28 cellular contexts compared by ENCODE assay signal in genomic region chr16:88357306-88358032, GRCh38. TPM values are rescaled to one million over a fixed set of nuclear protein-coding genes. Genes with fewer than 3 reads are reported as not detected.
DNase-seq lines count a peak whose midpoint lies in the region; ATAC-seq and TF ChIP-seq lines count a peak whose summit lies in the region.
"Had no signal": no experiment of that assay in that cellular context is flagged by ENCODE, and none has a peak within 500 bp of the region (broad histone marks: within the 10 kb centered on the region; RNA-seq: fewer than 3 reads in every experiment).

No MANE protein-coding gene starts in this region.

- peak; percentile 95 for DNase-seq in BJ (ENCODE audit: low read depth)
- peak; percentile 52 for DNase-seq in ELR (ENCODE audit: low read depth)
- peak; percentile 64 for DNase-seq in epidermal melanocyte (ENCODE audit: insufficient read length, low spot score)
- DNase-seq in posterior vena cava (ENCODE audit: low spot score), result peak; percentile 63
- no peak for DNase-seq in A673 (ENCODE audit: low spot score)
- DNase-seq: activated T-cell treated with anti-CD3 and anti-CD28 coated beads, Interleukin-2, amount 50 U/mL, for 4 hours; adrenal gland; CD8-positive, alpha-beta T cell; effector memory CD8-positive, alpha-beta T cell; H9; hypothalamus; NCI-H1048; NCI-H1694 treated with DMSO at 0.1 percent for 48 hours; NCI-H524 treated with DMSO at 0.1 percent for 48 hours; NK-92 treated with Interleukin-12 subunit alpha and Interleukin-12 subunit beta, amount 100 ng/mL, for 24 hours; T-helper 17 cell; uterus had no signal

- no TSS peak for BruUV-seq in A673 (replicated peaks; lab: Mats Ljungman, UMichigan)

- CTCF ChIA-PET in BJ (lab: Yijun Ruan, JAX) (interaction anchor here (1.1 kb wide), 1 partner anchor 295 kb away, joined by 4 read pairs; no protein-coding TSS in a partner anchor), A673 (lab: Charles Lee) (no interaction called here)

- H3K4me1 ChIP-seq in A673 (ENCODE audit: insufficient read depth, low read length, poor library complexity, severe bottlenecking), result no peaks in the 10 kb centered on the region
- H3K4me1 ChIP-seq: adrenal gland, breast epithelium, neural progenitor cell, prostate gland, uterus had no signal

- H3K27ac ChIP-seq in A673 (ENCODE audit: low read depth, low read length, poor library complexity, severe bottlenecking), result no peak overlapping the region
- H3K27ac ChIP-seq: adrenal gland, breast epithelium, coronary artery, HL-60, neural progenitor cell, prostate gland, uterus had no signal

- no peaks in the 10 kb centered on the region for H3K9me3 ChIP-seq in A673 (ENCODE audit: low read depth, low read length, poor library complexity, severe bottlenecking)
- H3K9me3 ChIP-seq: adrenal gland, breast epithelium, prostate gland, uterus had no signal

- H3K4me3 ChIP-seq in BJ (ENCODE audit: low read depth, low read length) (no peak overlapping the region), A673 (ENCODE audit: low read depth, low read length, poor library complexity, severe bottlenecking) (no peak overlapping the region)
- H3K4me3 ChIP-seq: adrenal gland, breast epithelium, coronary artery, neural progenitor cell, prostate gland, smooth muscle cell, uterus had no signal

- POLR2A ChIA-PET in BJ (lab: Charles Lee), result no interaction called here
- POLR2A ChIA-PET in A673 (lab: Charles Lee; ENCODE audit: low non-redundant PET), result no interaction called here

- intact Hi-C loops in posterior vena cava (cut with DNase I), result no loop called here
- intact Hi-C loops in A673 (cut with micrococcal nuclease; ENCODE audit: unreplicated experiment), result no loop called here

- H3K27me3 ChIP-seq in BJ (ENCODE audit: control insufficient read depth, insufficient read depth, low read length) (no peaks in the 10 kb centered on the region), A673 (replicated peaks; ENCODE audit: insufficient read depth, low read depth, low read length, poor library complexity) (peaks cover 26% of the 10 kb centered on the region)
- H3K27me3 ChIP-seq: adrenal gland, breast epithelium, neural progenitor cell, uterus had no signal

- TF ChIP-seq CTCF in BJ (IDR thresholded peaks at IDR 0.05; ENCODE audit: insufficient read depth, low read depth, low read length) (no peak), A673 (conservative IDR thresholded peaks at IDR 0.05; ENCODE audit: low read depth, low read length) (no peak)

- no peaks in the 10 kb centered on the region for H3K36me3 ChIP-seq in BJ (ENCODE audit: control insufficient read depth, insufficient read depth, low read length)
- no peaks in the 10 kb centered on the region for H3K36me3 ChIP-seq in A673 (ENCODE audit: insufficient read depth, low read length, poor library complexity, severe bottlenecking)
- H3K36me3 ChIP-seq: adrenal gland, breast epithelium, neural progenitor cell, prostate gland, uterus had no signal

- ATAC-seq in GM18867 (IDR thresholded peaks at IDR 0.05; ENCODE audit: unreplicated experiment) (no peak), HG03135 (IDR thresholded peaks at IDR 0.05; ENCODE audit: unreplicated experiment) (no peak)
- ATAC-seq: activated T-cell treated with anti-CD3 and anti-CD28 coated beads, Interleukin-2, amount 50 U/mL, for 4 hours; CD8-positive, alpha-beta T cell; effector memory CD8-positive, alpha-beta T cell; Panc1; stimulated activated effector memory CD8-positive, alpha-beta T cell treated with anti-CD3 and anti-CD28 coated beads, Interleukin-12 subunit alpha, Interleukin-12 subunit beta, amount 100 ng/mL, for 72 hours; T-helper 17 cell had no signal

RNA-seq across cellular contexts. Expression of gene ZNF469, which starts 25.3 kb away (rescaled TPM):
- 0.81 and 1.2 TPM in 2 replicates for polyA plus RNA-seq in BJ (2011; rRNA removed)
- 0.95 and 2.5 TPM in 2 replicates for polyA minus RNA-seq in BJ (2011; rRNA and poly(A)+ RNA removed)
- 1 to 10 TPM; 2.9 to 6.2 TPM for total RNA-seq in posterior vena cava
- 0.09 and 0.11 TPM in 2 replicates for total RNA-seq in A673 (2021)
- total RNA-seq: SK-MEL-5 had no signal
